ENCODE assay signal across 16 cellular contexts in genomic region chr4:152290522-152290921, GRCh38.
DNase-seq lines count a peak whose midpoint lies in the region; ATAC-seq and TF ChIP-seq lines count a peak whose summit lies in the region.
"Had no signal": no experiment of that assay in that cellular context is flagged by ENCODE, and none has a peak within 500 bp of the region (broad histone marks: within the 10 kb centered on the region; RNA-seq: fewer than 3 reads in every experiment).

No MANE protein-coding gene starts in this region.

- no peak overlapping the region for H3K27ac Mint-ChIP-seq in endothelial cell (ENCODE audit: unreplicated experiment)
- H3K27ac Mint-ChIP-seq: HFFc6 had no signal

- H3K4me3 Mint-ChIP-seq in endothelial cell (ENCODE audit: unreplicated experiment), result no peak overlapping the region
- H3K4me3 Mint-ChIP-seq: CD4-positive, CD25-positive, alpha-beta regulatory T cell; HFFc6 had no signal

- TF ChIP-seq CTCF in fibroblast of mammary gland (conservative IDR thresholded peaks at IDR 0.05; ENCODE audit: control insufficient read depth, insufficient read depth, low read depth, low read length), result no peak
- TF ChIP-seq CTCF in omental fat pad (IDR thresholded peaks at IDR 0.05), result no peak
- TF ChIP-seq CTCF in endothelial cell (IDR thresholded peaks at IDR 0.05; ENCODE audit: unreplicated experiment), result no peak

- ATAC-seq in omental fat pad (ENCODE audit: low FRiP score), result peak; percentile 69
- ATAC-seq in HG03521 (IDR thresholded peaks at IDR 0.05; ENCODE audit: unreplicated experiment), result no peak

- peak; percentile 19 for DNase-seq in Ammon's horn (ENCODE audit: low spot score)
- peak; percentile 25 for DNase-seq in fibroblast of mammary gland (ENCODE audit: low read depth)
- DNase-seq in omental fat pad (ENCODE audit: low spot score), result no peak
- no peak for DNase-seq in MV-4-11 (lab: John Stamatoyannopoulos, UW)
- DNase-seq in endothelial cell (ENCODE audit: low spot score), result no peak
- DNase-seq in LoVo (ENCODE audit: low spot score), result no peak
- DNase-seq: 8988T; AML-193; CD4-positive, CD25-positive, alpha-beta regulatory T cell; DMS79 treated with DMSO at 0.1 percent for 48 hours; EL; HCEC 1CT; HFFc6 had no signal

- no peak overlapping the region for H3K4me3 ChIP-seq in fibroblast of mammary gland (ENCODE audit: control insufficient read depth, low read depth, low read length)
- H3K4me3 ChIP-seq: BLaER1 treated with 17β-estradiol and CSF1 and Interleukin-3, amounts not matched to agents 10 nM and 100 nM had no signal

- peak overlapping the region; percentile 22 for H3K27ac ChIP-seq in angular gyrus (ENCODE audit: low read depth, low read length)
- H3K27ac ChIP-seq: BLaER1 treated with 17β-estradiol and CSF1 and Interleukin-3, amounts not matched to agents 10 nM and 100 nM had no signal

- H3K4me1 Mint-ChIP-seq in endothelial cell (ENCODE audit: unreplicated experiment), result no peaks in the 10 kb centered on the region

- no peaks in the 10 kb centered on the region for H3K9me3 Mint-ChIP-seq in endothelial cell (ENCODE audit: unreplicated experiment)
- H3K9me3 Mint-ChIP-seq: CD4-positive, CD25-positive, alpha-beta regulatory T cell; HFFc6 had no signal

- H3K36me3 Mint-ChIP-seq in endothelial cell (ENCODE audit: low read depth, unreplicated experiment), result no peaks in the 10 kb centered on the region

- H3K27me3 Mint-ChIP-seq in endothelial cell (ENCODE audit: unreplicated experiment), result peaks cover 1% of the 10 kb centered on the region

Comparison
In these comparisons a context has a peak if more than half of its experiments do, and no peak if none do; other contexts are left out.
1. DNase-seq: peak in Ammon's horn (single experiment) and fibroblast of mammary gland (single experiment); none in omental fat pad (single experiment), MV-4-11 (single experiment), endothelial cell (single experiment) and LoVo (single experiment).